In the genomic region with DNA sequence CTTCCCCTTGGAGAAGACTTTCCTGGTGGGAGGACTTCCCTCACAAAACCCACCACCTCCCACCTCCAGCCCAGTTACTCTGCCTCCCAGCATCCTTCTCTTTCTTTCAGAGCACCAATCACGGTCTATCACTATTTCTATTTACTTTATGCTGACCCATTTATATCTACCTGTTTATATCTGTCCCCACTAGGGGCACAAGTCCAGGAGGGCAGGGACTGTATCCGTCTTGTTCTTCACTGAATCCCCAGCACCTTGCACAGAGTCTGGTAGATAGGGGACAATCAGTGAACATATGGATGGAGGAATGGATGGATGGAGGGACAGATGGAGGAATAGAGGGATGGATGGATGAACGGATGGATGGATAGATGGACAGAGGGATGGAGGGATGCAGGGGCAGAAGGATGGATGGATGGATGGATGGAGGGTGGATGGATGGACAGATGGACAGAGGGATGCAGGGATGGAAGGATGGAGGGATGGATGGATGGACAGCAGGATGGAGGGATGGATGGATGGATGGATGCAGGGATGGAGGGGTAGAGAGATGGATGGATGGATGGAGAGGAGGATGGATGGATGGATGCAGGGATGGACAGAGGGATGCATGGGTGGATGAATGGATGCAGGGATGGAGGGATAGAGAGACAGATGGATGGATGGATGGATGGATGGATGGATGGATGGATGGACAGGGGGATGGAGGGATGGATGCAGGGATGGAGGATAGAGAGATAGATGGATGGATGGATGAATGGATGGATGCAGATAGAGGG, we compare ENCODE assay signal across 18 cellular contexts. TPM values are rescaled to one million over a fixed set of nuclear protein-coding genes. Genes with fewer than 3 reads are reported as not detected.
DNase-seq lines count a peak whose midpoint lies in the region; ATAC-seq and TF ChIP-seq lines count a peak whose summit lies in the region.
"Had no signal": no experiment of that assay in that cellular context is flagged by ENCODE, and none has a peak within 500 bp of the region (broad histone marks: within the 10 kb centered on the region; RNA-seq: fewer than 3 reads in every experiment).

No MANE protein-coding gene starts in this region.

- no peak overlapping the region for H3K4me3 ChIP-seq in DOHH2 (ENCODE audit: low read length)
- no peak overlapping the region for H3K4me3 ChIP-seq in HEK293 (ENCODE audit: low read depth, low read length)
- H3K4me3 ChIP-seq in WERI-Rb-1 (ENCODE audit: low read depth, low read length), result no peak overlapping the region
- no peak overlapping the region for H3K4me3 ChIP-seq in neural progenitor cell

- no peaks in the 10 kb centered on the region for H3K79me2 ChIP-seq in DOHH2 (ENCODE audit: control insufficient read depth, low read length)
- H3K79me2 ChIP-seq in neural progenitor cell (ENCODE audit: low read depth), result no peaks in the 10 kb centered on the region

- H3K27ac ChIP-seq in DOHH2 (ENCODE audit: low read depth, low read length), result no peak overlapping the region
- H3K27ac ChIP-seq in HEK293 (ENCODE audit: extremely low read depth, low read depth, low read length), result no peak overlapping the region
- H3K27ac ChIP-seq in WERI-Rb-1, result no peak overlapping the region
- no peak overlapping the region for H3K27ac ChIP-seq in neural progenitor cell
- H3K27ac ChIP-seq in substantia nigra (ENCODE audit: low read depth, low read length, poor library complexity, severe bottlenecking), result no peak overlapping the region
- H3K27ac ChIP-seq: epithelial cell of prostate, HL-60 had no signal

- H3K9me3 Mint-ChIP-seq in neural progenitor cell, result no peaks in the 10 kb centered on the region
- H3K9me3 Mint-ChIP-seq: naive thymus-derived CD8-positive, alpha-beta T cell had no signal

- DNase-seq in WERI-Rb-1 (no peak), neural progenitor cell (ENCODE audit: low spot score) (no peak), substantia nigra (lab: John Stamatoyannopoulos, UW) (no peak), NCI-H2107 (lab: John Stamatoyannopoulos, UW) (no peak)
- DNase-seq: amniotic stem cell; HCEC 1CT; naive thymus-derived CD8-positive, alpha-beta T cell; NCI-H1694 treated with DMSO at 0.1 percent for 48 hours; RPMI8226 had no signal

- H3K4me2 ChIP-seq in DOHH2 (ENCODE audit: low read length), result no peak overlapping the region
- no peak overlapping the region for H3K4me2 ChIP-seq in neural progenitor cell

- peaks cover 30% of the 10 kb centered on the region for H3K27me3 Mint-ChIP-seq in neural progenitor cell (ENCODE audit: insufficient read depth, low read depth)

- peaks cover 16% of the 10 kb centered on the region for H3K4me1 Mint-ChIP-seq in neural progenitor cell
- H3K4me1 Mint-ChIP-seq: CD14-positive monocyte; naive thymus-derived CD8-positive, alpha-beta T cell had no signal

- H2AFZ ChIP-seq in neural progenitor cell (replicated peaks), result no peak overlapping the region

- no peaks in the 10 kb centered on the region for H3K36me3 ChIP-seq in DOHH2 (ENCODE audit: control insufficient read depth, low read length)
- no peaks in the 10 kb centered on the region for H3K36me3 ChIP-seq in HEK293 (ENCODE audit: control insufficient read depth in 2 of 2, insufficient read depth in 1 of 2, low read length in 2 of 2)
- H3K36me3 ChIP-seq in WERI-Rb-1, result no peaks in the 10 kb centered on the region
- H3K36me3 ChIP-seq in neural progenitor cell, result no peaks in the 10 kb centered on the region

- H3K36me3 Mint-ChIP-seq in neural progenitor cell, result no peaks in the 10 kb centered on the region
- H3K36me3 Mint-ChIP-seq: CD14-positive monocyte; naive thymus-derived CD8-positive, alpha-beta T cell had no signal

- no peaks in the 10 kb centered on the region for H3K9me2 ChIP-seq in DOHH2 (replicated peaks; ENCODE audit: control insufficient read depth, low read length)

- TF ChIP-seq CTCF in DOHH2 (IDR thresholded peaks at IDR 0.05; ENCODE audit: low read depth, low read length, poor library complexity, severe bottlenecking) (peak; percentile 52), HEK293 (tag by site-specific recombination; IDR thresholded peaks at IDR 0.05) (peak; percentile 31; the same call in 1 of the 2 replicates), WERI-Rb-1 (IDR thresholded peaks at IDR 0.05; ENCODE audit: low read depth, low read length) (peak; percentile 27; the same call in 1 of the 2 replicates), neural progenitor cell (IDR thresholded peaks at IDR 0.05) (peak; percentile 33)

- H3F3A ChIP-seq in DOHH2 (ENCODE audit: control insufficient read depth, insufficient read depth) (no peaks in the 10 kb centered on the region), neural progenitor cell (ENCODE audit: low read depth) (no peaks in the 10 kb centered on the region)

- H4K20me1 ChIP-seq in DOHH2 (ENCODE audit: control insufficient read depth, insufficient read depth, low read depth, low read length) (no peaks in the 10 kb centered on the region), neural progenitor cell (ENCODE audit: low read depth) (no peaks in the 10 kb centered on the region)

- no peaks in the 10 kb centered on the region for H3K4me1 ChIP-seq in DOHH2 (ENCODE audit: control insufficient read depth, low read length)
- H3K4me1 ChIP-seq in HEK293 (ENCODE audit: control insufficient read depth, insufficient read depth, low read length), result no peaks in the 10 kb centered on the region
- H3K4me1 ChIP-seq in neural progenitor cell, result no peaks in the 10 kb centered on the region

- no peaks in the 10 kb centered on the region for H3K9me3 ChIP-seq in DOHH2 (ENCODE audit: control insufficient read depth, insufficient read depth, low read length)
- no peaks in the 10 kb centered on the region for H3K9me3 ChIP-seq in HEK293 (ENCODE audit: control insufficient read depth, insufficient read depth, low read depth, low read length)
- no peaks in the 10 kb centered on the region for H3K9me3 ChIP-seq in WERI-Rb-1 (ENCODE audit: severe bottlenecking)
- no peaks in the 10 kb centered on the region for H3K9me3 ChIP-seq in neural progenitor cell (ENCODE audit: low read depth)

- no peak overlapping the region for H3K27ac Mint-ChIP-seq in neural progenitor cell

- POLR2A ChIA-PET in HEK293 (lab: Yijun Ruan, JAX), result no interaction called here

- H3K4me3 Mint-ChIP-seq in neural progenitor cell, result no peak overlapping the region
- H3K4me3 Mint-ChIP-seq: CD14-positive monocyte; naive thymus-derived CD8-positive, alpha-beta T cell had no signal

- H3K27me3 ChIP-seq in DOHH2 (ENCODE audit: control insufficient read depth, low read length) (no peaks in the 10 kb centered on the region), WERI-Rb-1 (ENCODE audit: insufficient read depth, low read depth, severe bottlenecking) (no peaks in the 10 kb centered on the region), neural progenitor cell (peaks cover 15% of the 10 kb centered on the region)

- no peak for ATAC-seq in HG03045 (IDR thresholded peaks at IDR 0.05; ENCODE audit: unreplicated experiment)
- ATAC-seq: naive thymus-derived CD8-positive, alpha-beta T cell had no signal

- CTCF ChIA-PET in HEK293 (lab: Yijun Ruan, JAX), result no interaction called here

- H3K9ac ChIP-seq in neural progenitor cell, result no peak overlapping the region

TF ChIP-seq in HEK293, 187 proteins besides CTCF, POLR2A, EP300 and RAD21 (continues in another document):
- TF ChIP-seq ZNF366 (tag by site-specific recombination; conservative IDR thresholded peaks at IDR 0.05), result peak; percentile 100
- no peak for TF ChIP-seq WT1 (tag by site-specific recombination; IDR thresholded peaks at IDR 0.05)
- 0 out of 2 replicates have a peak, but pooled peaks have one; percentile 49 for TF ChIP-seq SALL2 (tag by site-specific recombination; IDR thresholded peaks at IDR 0.05; ENCODE audit: borderline replicate concordance)
- TF ChIP-seq ZNF571 (tag by site-specific recombination; IDR thresholded peaks at IDR 0.05), result 0 out of 2 replicates have a peak, but pooled peaks have one; percentile 56
- 0 out of 2 replicates have a peak, but pooled peaks have one; percentile 23 for TF ChIP-seq ZFHX2 (tag by site-specific recombination; conservative IDR thresholded peaks at IDR 0.05)
- no peak for TF ChIP-seq ZNF785 (tag by site-specific recombination; IDR thresholded peaks at IDR 0.05)
- TF ChIP-seq ZNF776 (tag by site-specific recombination; IDR thresholded peaks at IDR 0.05; ENCODE audit: borderline replicate concordance), result 0 out of 2 replicates have a peak, but pooled peaks have one; percentile 12
- TF ChIP-seq ZNF2 (tag by site-specific recombination; IDR thresholded peaks at IDR 0.05), result no peak
- no peak for TF ChIP-seq ZFP69B (tag by site-specific recombination; IDR thresholded peaks at IDR 0.05)
- TF ChIP-seq, protein P1, sequence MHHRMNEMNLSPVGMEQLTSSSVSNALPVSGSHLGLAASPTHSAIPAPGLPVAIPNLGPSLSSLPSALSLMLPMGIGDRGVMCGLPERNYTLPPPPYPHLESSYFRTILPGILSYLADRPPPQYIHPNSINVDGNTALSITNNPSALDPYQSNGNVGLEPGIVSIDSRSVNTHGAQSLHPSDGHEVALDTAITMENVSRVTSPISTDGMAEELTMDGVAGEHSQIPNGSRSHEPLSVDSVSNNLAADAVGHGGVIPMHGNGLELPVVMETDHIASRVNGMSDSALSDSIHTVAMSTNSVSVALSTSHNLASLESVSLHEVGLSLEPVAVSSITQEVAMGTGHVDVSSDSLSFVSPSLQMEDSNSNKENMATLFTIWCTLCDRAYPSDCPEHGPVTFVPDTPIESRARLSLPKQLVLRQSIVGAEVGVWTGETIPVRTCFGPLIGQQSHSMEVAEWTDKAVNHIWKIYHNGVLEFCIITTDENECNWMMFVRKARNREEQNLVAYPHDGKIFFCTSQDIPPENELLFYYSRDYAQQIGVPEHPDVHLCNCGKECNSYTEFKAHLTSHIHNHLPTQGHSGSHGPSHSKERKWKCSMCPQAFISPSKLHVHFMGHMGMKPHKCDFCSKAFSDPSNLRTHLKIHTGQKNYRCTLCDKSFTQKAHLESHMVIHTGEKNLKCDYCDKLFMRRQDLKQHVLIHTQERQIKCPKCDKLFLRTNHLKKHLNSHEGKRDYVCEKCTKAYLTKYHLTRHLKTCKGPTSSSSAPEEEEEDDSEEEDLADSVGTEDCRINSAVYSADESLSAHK (tag by site-specific recombination; IDR thresholded peaks at IDR 0.05), result no peak
- TF ChIP-seq EGR2 (tag by site-specific recombination; IDR thresholded peaks at IDR 0.05; ENCODE audit: low read depth), result 0 out of 2 replicates have a peak, but pooled peaks have one; percentile 13

RNA-seq across cellular contexts. Expression of gene C1QB, which starts 5.5 kb away (rescaled TPM):
- not detected in 2 replicates for total RNA-seq in neural progenitor cell (ENCODE audit: low replicate concordance)
- total RNA-seq: LHCN-M2; lung microvascular endothelial cell; naive thymus-derived CD8-positive, alpha-beta T cell; T-helper 1 cell treated with Interleukin-12 subunit alpha and Interleukin-12 subunit beta and Interleukin-4 antibody, amounts not matched to agents 30 ng/mL and 1 ng/mL, for 36 hours had no signal

RNA-seq across cellular contexts. Expression of gene C1QC, which starts 15.1 kb away (rescaled TPM):
- total RNA-seq in neural progenitor cell (ENCODE audit: low replicate concordance), result not detected in 2 replicates
- total RNA-seq: LHCN-M2; lung microvascular endothelial cell; T-helper 1 cell treated with Interleukin-12 subunit alpha and Interleukin-12 subunit beta and Interleukin-4 antibody, amounts not matched to agents 30 ng/mL and 1 ng/mL, for 36 hours had no signal

RNA-seq across cellular contexts. Expression of gene C1QA, which starts 22.1 kb away (rescaled TPM):
- total RNA-seq in neural progenitor cell (ENCODE audit: low replicate concordance), result not detected in 2 replicates
- total RNA-seq: LHCN-M2; lung microvascular endothelial cell; T-helper 1 cell treated with Interleukin-12 subunit alpha and Interleukin-12 subunit beta and Interleukin-4 antibody, amounts not matched to agents 30 ng/mL and 1 ng/mL, for 36 hours had no signal

RNA-seq across cellular contexts. Expression of gene EPHB2, which starts 52.1 kb away (rescaled TPM):
- 38.3 and 80.2 TPM in 2 replicates for total RNA-seq in neural progenitor cell (ENCODE audit: low replicate concordance)
- total RNA-seq: T-helper 1 cell treated with Interleukin-12 subunit alpha and Interleukin-12 subunit beta and Interleukin-4 antibody, amounts not matched to agents 30 ng/mL and 1 ng/mL, for 36 hours had no signal
